ENCODE assay signal across 16 cellular contexts in the genomic region with DNA sequence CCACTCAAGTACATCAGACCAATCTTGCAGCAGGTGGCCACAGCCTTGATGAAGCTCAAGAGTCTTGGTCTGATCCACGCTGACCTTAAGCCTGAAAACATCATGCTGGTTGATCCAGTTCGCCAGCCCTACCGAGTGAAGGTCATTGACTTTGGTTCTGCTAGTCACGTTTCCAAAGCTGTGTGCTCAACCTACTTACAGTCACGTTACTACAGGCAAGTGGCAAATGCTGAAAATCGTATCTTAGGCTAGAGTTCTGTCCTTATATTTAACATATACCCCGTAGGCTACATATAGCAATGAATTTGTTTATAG. TPM values are rescaled to one million over a fixed set of nuclear protein-coding genes. Genes with fewer than 3 reads are reported as not detected.
DNase-seq lines count a peak whose midpoint lies in the region; ATAC-seq and TF ChIP-seq lines count a peak whose summit lies in the region.
"Had no signal": no experiment of that assay in that cellular context is flagged by ENCODE, and none has a peak within 500 bp of the region (broad histone marks: within the 10 kb centered on the region; RNA-seq: fewer than 3 reads in every experiment).

No MANE protein-coding gene starts in this region.

- no peak for DNase-seq in activated naive CD4-positive, alpha-beta T cell treated with anti-CD3 and anti-CD28 coated beads, Interleukin-2, amount 10 ng/mL, durations not matched to agents 7 days and 5 days
- no peak for DNase-seq in activated naive CD4-positive, alpha-beta T cell treated with anti-CD3 and anti-CD28 coated beads, Interleukin-2, amount 50 U/mL, for 16 hours
- no peak for DNase-seq in SK-N-MC (ENCODE audit: low read depth, low spot score)
- DNase-seq in cerebellar cortex (ENCODE audit: low spot score): peak; percentile 30
- DNase-seq in NCI-H146 treated with DMSO at 0.1 percent for 48 hours (lab: John Stamatoyannopoulos, UW; ENCODE audit: unreplicated experiment): no peak
- DNase-seq in mucosa of gallbladder (ENCODE audit: low spot score): no peak
- no peak for DNase-seq in heart left ventricle
- DNase-seq: activated CD4-positive, alpha-beta T cell treated with anti-CD3 and anti-CD28 coated beads, Interleukin-2, amount 50 U/mL, for 1 hour; left ventricle myocardium inferior; NCI-H2081; NCI-H774; nephron progenitor cell had no signal

- TF ChIP-seq CTCF in heart left ventricle (IDR thresholded peaks at IDR 0.05): no peak

- H3K36me3 Mint-ChIP-seq in activated naive CD4-positive, alpha-beta T cell treated with anti-CD3 and anti-CD28 coated beads, Interleukin-2, amount 10 ng/mL, durations not matched to agents 7 days and 5 days: peaks cover 55% of the 10 kb centered on the region

- WGBS in thymus: 77% methylated on average over 7 of the region's 7 CpGs
- 78 to 85% (median 83%) methylated on average over 7 of the region's 7 CpGs for WGBS in heart left ventricle, 4 donors

- no peaks in the 10 kb centered on the region for H3K27me3 Mint-ChIP-seq in activated naive CD4-positive, alpha-beta T cell treated with anti-CD3 and anti-CD28 coated beads, Interleukin-2, amount 10 ng/mL, durations not matched to agents 7 days and 5 days

- no peaks in the 10 kb centered on the region for H3K9me3 Mint-ChIP-seq in activated naive CD4-positive, alpha-beta T cell treated with anti-CD3 and anti-CD28 coated beads, Interleukin-2, amount 10 ng/mL, durations not matched to agents 7 days and 5 days

- no peak for TF ChIP-seq POLR2A in heart left ventricle (IDR thresholded peaks at IDR 0.05)

- no peak overlapping the region for H3K9ac ChIP-seq in SK-N-MC (ENCODE audit: insufficient read length)

- H3K36me3 ChIP-seq in SK-N-MC (ENCODE audit: insufficient read depth, low read length) (peaks cover 57% of the 10 kb centered on the region), thymus (ENCODE audit: control insufficient read depth, insufficient read depth) (peaks cover 11% of the 10 kb centered on the region), heart left ventricle (peaks cover 0 to 41% (median 31%) of the 10 kb centered on the region in 9 donors)

- CTCF ChIA-PET in activated naive CD4-positive, alpha-beta T cell treated with anti-CD3 and anti-CD28 coated beads, Interleukin-2, amount 10 ng/mL, durations not matched to agents 7 days and 5 days (lab: Charles Lee): interaction anchor here (0.6 to 2.7 kb wide), 2 partner anchors 11 to 37 kb away, joined by 3 to 16 read pairs; a partner anchor contains a TSS

- H3K9me3 ChIP-seq in SK-N-MC (ENCODE audit: low read depth, low read length): peaks cover 11% of the 10 kb centered on the region; the same call in 1 of the 2 replicates
- H3K9me3 ChIP-seq in thymus (ENCODE audit: control insufficient read depth): no peaks in the 10 kb centered on the region
- peaks cover 0 to 8% (median 0%) of the 10 kb centered on the region in 12 donors for H3K9me3 ChIP-seq in heart left ventricle
- H3K9me3 ChIP-seq: left ventricle myocardium inferior, right atrium auricular region, tibial nerve had no signal

- H3K27ac ChIP-seq in SK-N-MC (0 out of 2 replicates have a peak overlapping the region, but pooled peaks have one; percentile 21), thymus (ENCODE audit: low read depth) (peak overlapping the region; percentile 82), heart left ventricle (no peak overlapping the region)
- H3K27ac ChIP-seq: left ventricle myocardium inferior, RWPE1, tibial nerve had no signal

- H3K27me3 ChIP-seq in thymus (ENCODE audit: control insufficient read depth, insufficient read depth) (no peaks in the 10 kb centered on the region), heart left ventricle (no peaks in the 10 kb centered on the region)
- H3K27me3 ChIP-seq: right atrium auricular region, tibial nerve had no signal

- H3K4me1 ChIP-seq in thymus (ENCODE audit: control insufficient read depth, insufficient read depth, low read length): peaks cover 36% of the 10 kb centered on the region
- peaks cover 0 to 50% (median 7%) of the 10 kb centered on the region in 12 donors for H3K4me1 ChIP-seq in heart left ventricle

- peak overlapping the region; percentile 90 for H3K27ac Mint-ChIP-seq in activated naive CD4-positive, alpha-beta T cell treated with anti-CD3 and anti-CD28 coated beads, Interleukin-2, amount 10 ng/mL, durations not matched to agents 7 days and 5 days

- H3K4me3 Mint-ChIP-seq in activated naive CD4-positive, alpha-beta T cell treated with anti-CD3 and anti-CD28 coated beads, Interleukin-2, amount 10 ng/mL, durations not matched to agents 7 days and 5 days: no peak overlapping the region
- H3K4me3 Mint-ChIP-seq: nephron progenitor cell had no signal

- H3K4me1 Mint-ChIP-seq in activated naive CD4-positive, alpha-beta T cell treated with anti-CD3 and anti-CD28 coated beads, Interleukin-2, amount 10 ng/mL, durations not matched to agents 7 days and 5 days: peaks cover 73% of the 10 kb centered on the region

- no peak for ATAC-seq in heart left ventricle

- intact Hi-C loops in heart left ventricle (cut with DNase I): no loop called here

- no peak overlapping the region for H3K4me3 ChIP-seq in SK-N-MC
- peak overlapping the region; percentile 38 for H3K4me3 ChIP-seq in thymus (ENCODE audit: low read length)
- H3K4me3 ChIP-seq in heart left ventricle: no peak overlapping the region
- H3K4me3 ChIP-seq: left ventricle myocardium inferior, right atrium auricular region, tibial nerve had no signal

RNA-seq across cellular contexts. Expression of a gene that starts 12.1 kb away (rescaled TPM):
- polyA plus RNA-seq in thymus (30.1 TPM), heart left ventricle (10 to 100 TPM in 1 of 2 donors, 1 to 10 TPM in 1; 7.0 to 24.9 TPM)
- total RNA-seq in mucosa of gallbladder (72.3 TPM), heart left ventricle (100 to 1,000 TPM in 1 of 9 donors, 10 to 100 TPM in 8; 41.8 to 102 (median 62.7) TPM)

RNA-seq across cellular contexts. Expression of a gene that starts 36.1 kb away (rescaled TPM):
- polyA plus RNA-seq in thymus (2.9 TPM), heart left ventricle (1 to 10 TPM in 1 of 2 donors, under 1 TPM in 1; 0.38 to 2.8 TPM)
- total RNA-seq in mucosa of gallbladder (6.0 TPM), heart left ventricle (1 to 10 TPM; 1.2 to 6.0 (median 2.2) TPM)

RNA-seq across cellular contexts. Expression of a gene that starts 36.6 kb away (rescaled TPM):
- polyA plus RNA-seq in thymus: 55.1 TPM
- total RNA-seq in mucosa of gallbladder: 21.5 TPM
- 10 to 100 TPM in 6 of 9 donors, 1 to 10 TPM in 3; 7.3 to 17.2 (median 10.8) TPM for total RNA-seq in heart left ventricle
- 1 to 10 TPM; 7.5 to 9.4 TPM for polyA plus RNA-seq in heart left ventricle

RNA-seq across cellular contexts. Expression of a gene that starts 38.1 kb away (rescaled TPM):
- polyA plus RNA-seq in thymus (5.0 TPM), heart left ventricle (1 to 10 TPM; 5.1 to 7.8 TPM)
- total RNA-seq in mucosa of gallbladder (74.8 TPM), heart left ventricle (10 to 100 TPM in 7 of 9 donors, 1 to 10 TPM in 2; 5.3 to 27.2 (median 13.5) TPM)

RNA-seq across cellular contexts. Expression of a gene that starts 53.8 kb away (rescaled TPM):
- polyA plus RNA-seq in thymus: 1.8 TPM
- 20.9 TPM for total RNA-seq in mucosa of gallbladder
- total RNA-seq in heart left ventricle: under 1 TPM in 4 of 9 donors, not detected in 5; 0.07 to 0.61 (median 0.38) TPM
- under 1 TPM; 0.01 to 0.08 TPM for polyA plus RNA-seq in heart left ventricle
- total RNA-seq: left ventricle myocardium inferior had no signal

Comparison
In these comparisons a context has a peak if more than half of its experiments do, and no peak if none do; other contexts are left out.
1. H3K27ac ChIP-seq: peak in SK-N-MC (single experiment) and thymus (single experiment); none in heart left ventricle (0 of 12).